Comparison of ENCODE assay signal across 9 cellular contexts in genomic region chr2:1363367-1363766, GRCh38. TPM values are rescaled to one million over a fixed set of nuclear protein-coding genes. Genes with fewer than 3 reads are reported as not detected.
"Had no signal": no experiment of that assay in that cellular context is flagged by ENCODE, and none has a peak within 500 bp of the region (broad histone marks: within the 10 kb centered on the region; RNA-seq: fewer than 3 reads in every experiment).

No MANE protein-coding gene starts in this region.

- ATAC-seq: HCT116, HepG2 had no signal

- H3K4me3 Mint-ChIP-seq: HFFc6, IgD-negative memory B cell had no signal

- DNase-seq: GM23248, GOT3, H7, HFFc6, KBM-7 had no signal

- H3K27ac Mint-ChIP-seq: HFFc6, IgD-negative memory B cell had no signal

RNA-seq across cellular contexts. Expression of gene TPO, which starts 49.9 kb away (rescaled TPM):
- total RNA-seq: GM23248, H4, H7, HepG2, HFFc6 had no signal
